8 cellular contexts compared by ENCODE assay signal in the genomic region with DNA sequence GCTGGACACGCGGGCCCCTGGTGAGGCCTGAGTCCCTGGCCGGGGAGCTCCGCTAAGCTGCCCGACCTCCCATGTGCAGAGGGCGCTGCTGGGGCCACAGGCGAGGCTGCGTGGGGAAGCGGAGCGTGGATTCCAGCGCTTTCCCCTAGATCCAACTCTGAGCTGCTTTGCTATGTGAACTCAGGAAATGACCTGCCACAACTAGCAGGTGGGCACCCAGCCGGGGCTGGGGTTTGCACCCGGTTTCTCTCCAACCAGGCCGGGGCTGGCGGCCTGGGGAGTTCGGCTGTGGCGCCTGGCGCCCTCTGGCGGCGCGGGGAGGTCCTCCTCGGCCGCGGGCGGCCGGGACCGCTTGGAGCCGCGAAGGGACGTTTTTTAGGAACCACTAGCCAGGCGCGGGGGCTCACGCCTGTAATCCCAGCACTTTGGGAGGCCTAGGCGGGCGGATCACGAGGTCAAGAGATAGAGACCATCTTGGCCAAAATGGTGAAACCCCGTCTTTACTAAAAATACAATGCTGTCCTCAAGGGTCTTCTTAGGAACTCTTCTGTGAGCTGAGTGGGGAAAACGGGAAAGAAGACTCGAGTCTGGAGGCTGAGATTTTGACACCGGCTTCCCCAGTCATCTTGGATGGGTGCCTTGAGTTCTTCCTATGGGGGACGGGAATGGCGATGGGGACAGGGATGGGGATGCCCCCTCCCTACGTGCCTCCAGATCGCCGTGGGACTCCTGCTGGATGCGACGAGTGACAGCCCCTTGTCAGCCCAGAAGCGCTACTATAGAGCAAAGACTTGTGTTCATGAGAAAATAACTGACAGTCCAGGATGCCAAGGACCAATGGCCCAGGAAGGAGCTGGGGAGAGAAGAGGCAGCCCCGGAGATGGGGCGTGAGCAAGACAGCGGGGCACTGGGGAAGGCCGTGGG. TPM values are rescaled to one million over a fixed set of nuclear protein-coding genes. Genes with fewer than 3 reads are reported as not detected.
DNase-seq lines count a peak whose midpoint lies in the region; ATAC-seq and TF ChIP-seq lines count a peak whose summit lies in the region.

No MANE protein-coding gene starts in this region.

- H3K27me3 Mint-ChIP-seq in chondrocyte (ENCODE audit: low read depth), result no peaks in the 10 kb centered on the region

- TF ChIP-seq CTCF in chondrocyte (IDR thresholded peaks at IDR 0.05) (peak; percentile 93), right lobe of liver (IDR thresholded peaks at IDR 0.05) (peak; percentile 87 to 99 (median 96))

- H3K27ac Mint-ChIP-seq in chondrocyte (ENCODE audit: unreplicated experiment), result no peak overlapping the region

- no peak for TF ChIP-seq POLR2A in right lobe of liver (IDR thresholded peaks at IDR 0.05)

- no peaks in the 10 kb centered on the region for H3K36me3 ChIP-seq in right lobe of liver

- H3K4me3 ChIP-seq in right lobe of liver, result peak overlapping the region in 1 of 3 donors; percentile 20

- H3K4me1 ChIP-seq in right lobe of liver, result peaks cover 0 to 8% (median 2%) of the 10 kb centered on the region in 4 donors

- no peaks in the 10 kb centered on the region for H3K27me3 ChIP-seq in right lobe of liver

- DNase-seq in GM03348 (ENCODE audit: low spot score) (peak; percentile 90), chondrocyte (ENCODE audit: low spot score) (peak; percentile 72), right lobe of liver (peak; percentile 69 to 78 (median 72)), NCI-H1105 treated with DMSO at 0.1 percent for 48 hours (lab: John Stamatoyannopoulos, UW) (no peak), cerebellar cortex (ENCODE audit: low spot score) (no peak)
- DNase-seq in activated CD4-positive, CD25-positive, alpha-beta regulatory T cell treated with anti-CD3 and anti-CD28 coated beads, Interleukin-2, amount 50 U/mL, for 16 hours (ENCODE audit: low read depth, low spot score), result peak; percentile 39
- peak; percentile 46 for DNase-seq in stimulated activated CD8-positive, alpha-beta memory T cell treated with anti-CD3 and anti-CD28 coated beads, Interleukin-12 subunit alpha, Interleukin-12 subunit beta, amount 100 ng/mL, for 1 hour (ENCODE audit: low read depth)

- no peak overlapping the region for H3K27ac ChIP-seq in right lobe of liver

- peaks cover 3% of the 10 kb centered on the region for H3K4me1 Mint-ChIP-seq in chondrocyte (ENCODE audit: low read depth)

- H3K9me3 ChIP-seq in right lobe of liver, result no peaks in the 10 kb centered on the region

- intact Hi-C loops in right lobe of liver (cut with DNase I), result loop anchor here in 1 of 2 donors (10.0 kb wide), 1 partner anchor 47 kb away; no protein-coding TSS in a partner anchor

- peaks cover 4% of the 10 kb centered on the region for H3K36me3 Mint-ChIP-seq in chondrocyte (ENCODE audit: low read depth)

- no peak overlapping the region for H3K4me3 Mint-ChIP-seq in chondrocyte (ENCODE audit: unreplicated experiment)

- H3K9me3 Mint-ChIP-seq in chondrocyte (ENCODE audit: low read depth), result no peaks in the 10 kb centered on the region

- WGBS in right lobe of liver (ENCODE audit: insufficient coverage, low coverage, low lambda C conversion rate, missing lambda C conversion rate), result 54% methylated on average over 20 of the region's 52 CpGs

- peak; percentile 66 for ATAC-seq in HG02884 (IDR thresholded peaks at IDR 0.05; ENCODE audit: unreplicated experiment)
- ATAC-seq in right lobe of liver, result peak; percentile 88 to 96 (median 91)

RNA-seq across cellular contexts. Expression of a gene that starts 12.6 kb away (rescaled TPM):
- total RNA-seq in chondrocyte (43.4 to 52.4 TPM (median 43.5 TPM) in 3 replicates), right lobe of liver (10 to 100 TPM; 20.0 to 42.6 (median 24.9) TPM)

RNA-seq across cellular contexts. Expression of a gene that starts 22.5 kb away (rescaled TPM):
- total RNA-seq in chondrocyte (0.56 to 2.2 TPM (median 0.99 TPM) in 3 replicates), right lobe of liver (1 to 10 TPM in 1 of 6 experiments, under 1 TPM in 3, not detected in 2; 0.29 to 1.1 (median 0.54) TPM)

RNA-seq across cellular contexts. Expression of a gene that starts 29.3 kb away (rescaled TPM):
- total RNA-seq in chondrocyte (48.4 to 52.5 TPM (median 50.3 TPM) in 3 replicates), right lobe of liver (10 to 100 TPM; 32.1 to 81.5 (median 44.9) TPM)

RNA-seq across cellular contexts. Expression of a gene that starts 29.6 kb away (rescaled TPM):
- total RNA-seq in chondrocyte (10.2 to 39.6 TPM (median 38.3 TPM) in 3 replicates), right lobe of liver (under 1 TPM in 1 of 6 experiments, not detected in 5; 0.31 TPM)

Comparison
In these comparisons a context has a peak if more than half of its experiments do, and no peak if none do; other contexts are left out.
1. DNase-seq: peak in GM03348 (single experiment), activated CD4-positive, CD25-positive, alpha-beta regulatory T cell treated with anti-CD3 and anti-CD28 coated beads, Interleukin-2, amount 50 U/mL, for 16 hours (single experiment), chondrocyte (single experiment), right lobe of liver (3 of 3) and stimulated activated CD8-positive, alpha-beta memory T cell treated with anti-CD3 and anti-CD28 coated beads, Interleukin-12 subunit alpha, Interleukin-12 subunit beta, amount 100 ng/mL, for 1 hour (single experiment); none in NCI-H1105 treated with DMSO at 0.1 percent for 48 hours (single experiment) and cerebellar cortex (single experiment).